Comparison of ENCODE assay signal across 21 cellular contexts in the genomic region with DNA sequence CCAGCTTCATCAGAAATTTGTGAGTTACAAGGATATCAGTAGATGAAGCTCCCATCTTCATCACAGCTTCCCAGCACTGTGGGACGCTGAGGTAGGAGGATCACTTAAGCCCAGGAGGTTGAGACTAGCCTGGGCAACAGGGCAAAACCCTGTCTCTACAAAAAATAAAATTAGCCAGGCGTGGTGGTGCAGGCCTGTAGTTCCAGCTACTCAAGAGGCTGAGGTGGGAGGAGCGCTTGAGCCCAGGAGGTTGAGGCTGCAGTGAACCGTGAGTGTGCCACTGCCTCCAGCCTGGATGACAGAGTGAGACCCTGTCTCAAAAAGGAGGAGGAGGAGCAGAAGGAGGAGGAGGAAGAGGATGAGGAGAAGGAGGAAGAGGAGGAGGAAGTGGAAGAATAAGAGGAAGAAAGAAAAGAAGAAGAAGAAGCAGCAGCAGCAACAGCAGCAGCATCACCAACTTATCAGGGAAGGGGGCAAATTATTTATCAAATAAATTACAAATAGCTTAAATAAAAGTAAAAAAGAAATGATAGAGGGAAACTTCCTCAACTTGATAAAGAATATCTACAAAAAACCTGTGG.
DNase-seq lines count a peak whose midpoint lies in the region; ATAC-seq, FAIRE-seq and TF ChIP-seq lines count a peak whose summit lies in the region.
"Had no signal": no experiment of that assay in that cellular context is flagged by ENCODE, and none has a peak within 500 bp of the region (broad histone marks: within the 10 kb centered on the region; RNA-seq: fewer than 3 reads in every experiment).

No MANE protein-coding gene starts in this region.

- H4K20me1 ChIP-seq in BLaER1, result no peaks in the 10 kb centered on the region
- no peaks in the 10 kb centered on the region for H4K20me1 ChIP-seq in K562 (replicated peaks; ENCODE audit: control insufficient read depth, insufficient read depth, low read length)

- H3K4me2 ChIP-seq in BLaER1 (peak overlapping the region; percentile 69), K562 (ENCODE audit: insufficient read depth, low read length) (no peak overlapping the region), neuronal stem cell (ENCODE audit: insufficient read depth, low read length, poor library complexity, severe bottlenecking) (no peak overlapping the region)

- H3K27me3 ChIP-seq in BLaER1, result no peaks in the 10 kb centered on the region
- H3K27me3 ChIP-seq in K562 (ENCODE audit: control insufficient read depth in 2 of 2, insufficient read depth in 2 of 2, low read length in 2 of 2), result no peaks in the 10 kb centered on the region
- H3K27me3 ChIP-seq in neuronal stem cell (ENCODE audit: control insufficient read depth in 3 of 3, insufficient read depth in 3 of 3, low read depth in 1 of 3, low read length in 3 of 3), result peaks cover 0 to 23% (median 0%) of the 10 kb centered on the region in 3 experiments
- H3K27me3 ChIP-seq: SJCRH30 had no signal

- in situ Hi-C loops in K562 (cut with MboI), result no loop called here

- CTCF ChIA-PET in K562 (lab: Yijun Ruan, JAX; ENCODE audit: low intra/inter-chr PET ratio), result no interaction called here

- WGBS in K562 (ENCODE audit: insufficient coverage, low coverage, missing lambda C conversion rate), result 78% methylated on average over 2 of the region's 4 CpGs
- no CpG with 5 or more reads among the region's 4 CpGs for WGBS in neuronal stem cell (ENCODE audit: extremely low coverage in 2 of 2, insufficient read length in 2 of 2, insufficient replicate concordance in 1 of 2), 2 donors

- no peak overlapping the region for H4K91ac ChIP-seq in neuronal stem cell (ENCODE audit: low read depth, low read length, poor library complexity)

- no TSS peak for BruUV-seq in K562 (replicated peaks; lab: Mats Ljungman, UMichigan)

- no peak for ATAC-seq in K562
- ATAC-seq in activated naive CD8-positive, alpha-beta T cell treated with anti-CD3 and anti-CD28 coated beads, Interleukin-2, amount 50 U/mL, for 24 hours, result no peak
- ATAC-seq in HG03139 (IDR thresholded peaks at IDR 0.05; ENCODE audit: unreplicated experiment), result no peak

- H3K9me1 ChIP-seq in K562 (ENCODE audit: control insufficient read depth, insufficient read depth, low read length), result no peaks in the 10 kb centered on the region

- no peaks in the 10 kb centered on the region for H3K79me1 ChIP-seq in neuronal stem cell (ENCODE audit: low read depth, low read length)

- peak overlapping the region in 1 of 2 donors; percentile 80 for H3K4me3 Mint-ChIP-seq in CD14-positive monocyte
- no peak overlapping the region for H3K4me3 Mint-ChIP-seq in activated naive CD8-positive, alpha-beta T cell treated with anti-CD3 and anti-CD28 coated beads, Interleukin-2, amount 50 U/mL, for 24 hours

- no peak overlapping the region for H2BK5ac ChIP-seq in neuronal stem cell (ENCODE audit: low read length)

- peaks cover 0 to 1% (median 0%) of the 10 kb centered on the region in 3 donors for H3K27me3 Mint-ChIP-seq in CD14-positive monocyte (ENCODE audit: low read depth in 3 of 3)
- no peaks in the 10 kb centered on the region for H3K27me3 Mint-ChIP-seq in activated naive CD8-positive, alpha-beta T cell treated with anti-CD3 and anti-CD28 coated beads, Interleukin-2, amount 50 U/mL, for 24 hours

- H3K18ac ChIP-seq in neuronal stem cell (ENCODE audit: low read length), result peak overlapping the region; percentile 36

- H3K36me3 ChIP-seq in BLaER1 (no peaks in the 10 kb centered on the region), K562 (ENCODE audit: control insufficient read depth, insufficient read depth, low read length) (no peaks in the 10 kb centered on the region), neuronal stem cell (replicated peaks in 1 of 2; ENCODE audit: control insufficient read depth in 2 of 2, insufficient read depth in 2 of 2, low read length in 2 of 2) (no peaks in the 10 kb centered on the region)
- H3K36me3 ChIP-seq: HAP-1, SJCRH30 had no signal

- DNase-seq in CD14-positive monocyte (ENCODE audit: low spot score) (no peak), K562 (ENCODE audit: extremely low read depth in 1 of 4, low spot score in 3 of 4) (no peak), neuronal stem cell (ENCODE audit: low spot score) (no peak), cerebellar cortex (ENCODE audit: low spot score) (no peak)
- no peak for DNase-seq in activated naive CD8-positive, alpha-beta T cell treated with anti-CD3 and anti-CD28 coated beads, Interleukin-2, amount 50 U/mL, for 24 hours
- DNase-seq in stimulated activated naive CD4-positive, alpha-beta T cell treated with Interleukin-2 at 50 U/mL for 16 hours (lab: John Stamatoyannopoulos, UW), result no peak
- DNase-seq: DMS79 treated with DMSO at 0.1 percent for 48 hours, IMR-90, Kasumi-1, MM.1S, NCI-H1105 treated with DMSO at 0.1 percent for 48 hours, NCI-H1694, NCI-H2081 treated with DMSO at 0.1 percent for 48 hours, NCI-H510A, NCI-H748 treated with DMSO at 0.1 percent for 48 hours, SJCRH30 had no signal

- H3K14ac ChIP-seq in neuronal stem cell (ENCODE audit: low read length), result no peak overlapping the region

- no peak for TF ChIP-seq EP300 in K562 (IDR thresholded peaks at IDR 0.05; ENCODE audit: low read length)

- peak overlapping the region; percentile 47; the same call in 1 of the 2 replicates for H3K27ac ChIP-seq in BLaER1
- H3K27ac ChIP-seq in K562 (ENCODE audit: extremely low read depth, low read depth, low read length), result no peak overlapping the region; the same call in 2 of the 3 replicates
- no peak overlapping the region for H3K27ac ChIP-seq in neuronal stem cell (replicated peaks; ENCODE audit: low read length)
- H3K27ac ChIP-seq: RWPE1 had no signal

- H3K23ac ChIP-seq in neuronal stem cell (ENCODE audit: low read depth, low read length, poor library complexity), result no peak overlapping the region

- peak; percentile 57 for FAIRE-seq in K562 (lab: Jason Lieb, UNC)
- FAIRE-seq: HTR-8/SVneo had no signal

- H3K9me3 ChIP-seq in BLaER1, result peaks cover 4% of the 10 kb centered on the region; the same call in 1 of the 2 replicates
- H3K9me3 ChIP-seq in K562 (replicated peaks; ENCODE audit: control insufficient read depth, insufficient read depth, low read depth, low read length), result peaks cover 4% of the 10 kb centered on the region
- H3K9me3 ChIP-seq in neuronal stem cell (replicated peaks in 1 of 2; ENCODE audit: control insufficient read depth in 2 of 2, insufficient read depth in 1 of 2, low read depth in 1 of 2, low read length in 2 of 2), result peaks cover 0 to 1% of the 10 kb centered on the region in 2 donors
- H3K9me3 ChIP-seq: SJCRH30 had no signal

- intact Hi-C loops in CD14-positive monocyte (cut with micrococcal nuclease) (no loop called here), K562 (cut with micrococcal nuclease) (no loop called here)

- no peak for TF ChIP-seq RAD21 in K562 (CRISPR knock-in tag; conservative IDR thresholded peaks at IDR 0.05 in 1 of 2, IDR thresholded peaks at IDR 0.05 in 1 of 2)

- no peak overlapping the region for H4K8ac ChIP-seq in neuronal stem cell (ENCODE audit: low read depth, low read length)

- peak overlapping the region; percentile 53 to 92 (median 84) for H3K27ac Mint-ChIP-seq in CD14-positive monocyte
- H3K27ac Mint-ChIP-seq in activated naive CD8-positive, alpha-beta T cell treated with anti-CD3 and anti-CD28 coated beads, Interleukin-2, amount 50 U/mL, for 24 hours, result no peak overlapping the region

- H2BK15ac ChIP-seq in neuronal stem cell (ENCODE audit: low read length), result no peak overlapping the region

- no peak for TF ChIP-seq CTCF in CD14-positive monocyte (IDR thresholded peaks at IDR 0.05)
- TF ChIP-seq CTCF in K562 (IDR thresholded peaks at IDR 0.05 in 2 of 3, conservative IDR thresholded peaks at IDR 0.05 in 1 of 3; ENCODE audit: insufficient read depth in 2 of 3, low read depth in 1 of 3, low read length in 3 of 3), result no peak

- peaks cover 19 to 23% of the 10 kb centered on the region in 2 donors for H3K36me3 Mint-ChIP-seq in CD14-positive monocyte
- H3K36me3 Mint-ChIP-seq in activated naive CD8-positive, alpha-beta T cell treated with anti-CD3 and anti-CD28 coated beads, Interleukin-2, amount 50 U/mL, for 24 hours (ENCODE audit: low read depth), result no peaks in the 10 kb centered on the region

- H3K79me2 ChIP-seq in K562 (ENCODE audit: control insufficient read depth, insufficient read depth, low read length), result no peaks in the 10 kb centered on the region

- no peak for TF ChIP-seq POLR2A in K562 (conservative IDR thresholded peaks at IDR 0.05)

- H2AK5ac ChIP-seq in neuronal stem cell (ENCODE audit: low read depth, low read length), result peak overlapping the region; percentile 52

- no peak overlapping the region for H2BK120ac ChIP-seq in neuronal stem cell (ENCODE audit: low read depth, low read length)

- H3K4me3 ChIP-seq in BLaER1 (no peak overlapping the region), K562 (no peak overlapping the region), neuronal stem cell (ENCODE audit: low read length in 2 of 2) (no peak overlapping the region)
- H3K4me3 ChIP-seq: HAP-1, SJCRH30 had no signal

- H2BK12ac ChIP-seq in neuronal stem cell (ENCODE audit: low read length), result no peak overlapping the region

- H3K4ac ChIP-seq in neuronal stem cell (ENCODE audit: low read length), result no peak overlapping the region

- H3K9ac ChIP-seq in BLaER1 (no peak overlapping the region), K562 (ENCODE audit: insufficient read depth in 1 of 2, low read depth in 2 of 2, low read length in 2 of 2) (no peak overlapping the region), neuronal stem cell (ENCODE audit: low read depth, low read length, poor library complexity) (peak overlapping the region; percentile 18)

- H3K9me3 Mint-ChIP-seq in CD14-positive monocyte, result peaks cover 0 to 4% (median 1%) of the 10 kb centered on the region in 7 donors
- peaks cover 1% of the 10 kb centered on the region for H3K9me3 Mint-ChIP-seq in activated naive CD8-positive, alpha-beta T cell treated with anti-CD3 and anti-CD28 coated beads, Interleukin-2, amount 50 U/mL, for 24 hours

- POLR2A ChIA-PET in K562 (lab: Yijun Ruan, JAX), result interaction anchor here (0.6 kb wide), 1 partner anchor 15 kb away, joined by 4 read pairs; no protein-coding TSS in a partner anchor

- peaks cover 54% of the 10 kb centered on the region for H3K4me1 Mint-ChIP-seq in CD14-positive monocyte
- peaks cover 2% of the 10 kb centered on the region for H3K4me1 Mint-ChIP-seq in activated naive CD8-positive, alpha-beta T cell treated with anti-CD3 and anti-CD28 coated beads, Interleukin-2, amount 50 U/mL, for 24 hours

- peak overlapping the region; percentile 38 for H2AFZ ChIP-seq in K562 (ENCODE audit: low read depth, low read length)
- no peak overlapping the region for H2AFZ ChIP-seq in neuronal stem cell (ENCODE audit: low read length)

- H3K4me1 ChIP-seq in BLaER1 (peaks cover 69% of the 10 kb centered on the region), K562 (replicated peaks in 1 of 2; ENCODE audit: control insufficient read depth in 2 of 2, insufficient read depth in 2 of 2, low read length in 2 of 2) (peaks cover 30 to 31% of the 10 kb centered on the region in 2 experiments; a peak in 4 of 5 replicates), neuronal stem cell (ENCODE audit: control insufficient read depth in 2 of 2, insufficient read depth in 1 of 2, low read depth in 1 of 2, low read length in 2 of 2) (peaks cover 0 to 2% of the 10 kb centered on the region in 2 donors)
- H3K4me1 ChIP-seq: HAP-1 had no signal

TF ChIP-seq in K562, 482 proteins besides CTCF, POLR2A, EP300 and RAD21 (continues in another document):
- TF ChIP-seq ZNF408 (CRISPR knock-in tag; IDR thresholded peaks at IDR 0.05; ENCODE audit: low read depth), result no peak
